22 cellular contexts compared by ENCODE assay signal in genomic region chr3:116864627-116864927, GRCh38.
DNase-seq lines count a peak whose midpoint lies in the region; ATAC-seq and TF ChIP-seq lines count a peak whose summit lies in the region.
"Had no signal": no experiment of that assay in that cellular context is flagged by ENCODE, and none has a peak within 500 bp of the region (broad histone marks: within the 10 kb centered on the region; RNA-seq: fewer than 3 reads in every experiment).

No MANE protein-coding gene starts in this region.

- H3K9me2 ChIP-seq in OCI-LY7 (ENCODE audit: insufficient read depth, low read length) = no peaks in the 10 kb centered on the region

- POLR2A ChIA-PET in OCI-LY7 (lab: Charles Lee) = interaction anchor here (1.1 to 1.8 kb wide), 2 partner anchors 10 to 15 kb away, joined by 3 read pairs; no protein-coding TSS in a partner anchor

- TF ChIP-seq CTCF in OCI-LY7 (conservative IDR thresholded peaks at IDR 0.05; ENCODE audit: low read length) (peak; percentile 2; the same call in 1 of the 2 replicates), esophagus muscularis mucosa (IDR thresholded peaks at IDR 0.05) (no peak), osteoblast (IDR thresholded peaks at IDR 0.05; ENCODE audit: extremely low read depth, low read depth, low read length) (no peak), GM13977 (IDR thresholded peaks at IDR 0.05; ENCODE audit: extremely low read depth, insufficient read depth, missing control alignments) (no peak)

- TF ChIP-seq POLR2A in esophagus muscularis mucosa (IDR thresholded peaks at IDR 0.05; ENCODE audit: low read depth) = no peak

- no peaks in the 10 kb centered on the region for H3K27me3 ChIP-seq in ACC112 (ENCODE audit: insufficient read depth, low read length)
- H3K27me3 ChIP-seq in esophagus muscularis mucosa = peaks cover 0 to 11% (median 2%) of the 10 kb centered on the region in 4 donors
- no peaks in the 10 kb centered on the region for H3K27me3 ChIP-seq in osteoblast (ENCODE audit: insufficient read depth, low read length)
- H3K27me3 ChIP-seq: esophagus squamous epithelium, Peyer's patch had no signal

- H3K36me3 ChIP-seq in ACC112 (ENCODE audit: insufficient read depth, low read length) (no peaks in the 10 kb centered on the region), OCI-LY7 (ENCODE audit: insufficient read depth, low read length) (no peaks in the 10 kb centered on the region), esophagus muscularis mucosa (no peaks in the 10 kb centered on the region), osteoblast (ENCODE audit: insufficient read depth, low read length) (no peaks in the 10 kb centered on the region)
- H3K36me3 ChIP-seq: esophagus squamous epithelium, Peyer's patch had no signal

- ATAC-seq in GM18868 (IDR thresholded peaks at IDR 0.05; ENCODE audit: unreplicated experiment) = no peak
- ATAC-seq: activated CD8-positive, alpha-beta T cell treated with anti-CD3 and anti-CD28 coated beads for 36 hours; left ventricle myocardium superior had no signal

- no peaks in the 10 kb centered on the region for H3K9me3 ChIP-seq in OCI-LY7 (ENCODE audit: low read length)
- H3K9me3 ChIP-seq in esophagus muscularis mucosa = no peaks in the 10 kb centered on the region
- no peaks in the 10 kb centered on the region for H3K9me3 ChIP-seq in osteoblast (ENCODE audit: low read depth, low read length)
- H3K9me3 ChIP-seq: esophagus squamous epithelium, Peyer's patch had no signal

- H3K4me3 ChIP-seq in ACC112 (ENCODE audit: low read depth, low read length) (peak overlapping the region; percentile 90), OCI-LY7 (ENCODE audit: low read depth, low read length, poor library complexity, severe bottlenecking) (no peak overlapping the region), esophagus muscularis mucosa (peak overlapping the region in 3 of 4 donors; percentile 39 to 55 (median 41)), osteoblast (ENCODE audit: insufficient read depth, low read length) (no peak overlapping the region)
- H3K4me3 ChIP-seq: Peyer's patch had no signal

- H3K4me1 ChIP-seq in ACC112 (ENCODE audit: control insufficient read depth, insufficient read depth, low read length, unreplicated experiment) (peaks cover 4% of the 10 kb centered on the region), OCI-LY7 (ENCODE audit: insufficient read depth, low read length, poor library complexity, severe bottlenecking) (no peaks in the 10 kb centered on the region), esophagus muscularis mucosa (peaks cover 0 to 11% (median 4%) of the 10 kb centered on the region in 4 donors), osteoblast (ENCODE audit: insufficient read depth, low read length) (no peaks in the 10 kb centered on the region)
- H3K4me1 ChIP-seq: Peyer's patch had no signal

- CTCF ChIA-PET in OCI-LY7 (lab: Charles Lee; ENCODE audit: unreplicated experiment) = no interaction called here

- H3K79me2 ChIP-seq in ACC112 (ENCODE audit: control insufficient read depth, insufficient read depth, low read length, unreplicated experiment) (no peaks in the 10 kb centered on the region), OCI-LY7 (ENCODE audit: insufficient read depth, low read depth, low read length) (no peaks in the 10 kb centered on the region), osteoblast (ENCODE audit: insufficient read depth, low read length) (no peaks in the 10 kb centered on the region)

- H4K20me1 ChIP-seq in OCI-LY7 (ENCODE audit: insufficient read depth, low read length) (no peaks in the 10 kb centered on the region), osteoblast (ENCODE audit: insufficient read depth, low read length) (no peaks in the 10 kb centered on the region)

- no peak overlapping the region for H3K27ac ChIP-seq in ACC112 (ENCODE audit: low read depth, low read length)
- no peak overlapping the region for H3K27ac ChIP-seq in OCI-LY7 (ENCODE audit: low read depth, low read length, poor library complexity, severe bottlenecking)
- H3K27ac ChIP-seq in esophagus muscularis mucosa (replicated peaks in 1 of 4) = no peak overlapping the region
- H3K27ac ChIP-seq in osteoblast (ENCODE audit: low read depth, low read length) = no peak overlapping the region
- H3K27ac ChIP-seq: esophagus squamous epithelium, KMS-11, Peyer's patch had no signal

- 21% methylated on average over 6 of the region's 6 CpGs for WGBS in esophagus muscularis mucosa

- DNase-seq in OCI-LY7 (ENCODE audit: low spot score) = no peak
- DNase-seq in esophagus muscularis mucosa (ENCODE audit: extremely low spot score) = no peak
- DNase-seq in osteoblast (ENCODE audit: insufficient read length, low spot score, missing footprints) = no peak
- no peak for DNase-seq in GM13977 (ENCODE audit: low spot score)
- no peak for DNase-seq in GM19238 (ENCODE audit: insufficient read length, low spot score)
- DNase-seq in NCI-H1092 treated with DMSO at 0.1 percent for 48 hours (lab: John Stamatoyannopoulos, UW) = no peak
- DNase-seq: activated CD8-positive, alpha-beta T cell treated with anti-CD3 and anti-CD28 coated beads for 36 hours; activated naive CD4-positive, alpha-beta T cell; activated T-cell treated with anti-CD3 and anti-CD28 coated beads, Interleukin-2, amount 50 U/mL, for 1 hour; DMS 273 treated with DMSO at 0.1 percent for 48 hours; effector CD4-positive, alpha-beta T cell; esophagus squamous epithelium; GF-D8; glutamatergic neuron; left ventricle myocardium superior; NCI-H226; Peyer's patch; stimulated activated CD4-positive, alpha-beta T cell treated with anti-CD3 and anti-CD28 coated beads, Interleukin-4, amount 100 ng/mL, for 1 hour; T-helper 9 cell had no signal

- H3K4me2 ChIP-seq in OCI-LY7 (ENCODE audit: low read length) (peak overlapping the region; percentile 5; the same call in 1 of the 2 replicates), osteoblast (ENCODE audit: insufficient read depth, low read length) (peak overlapping the region; percentile 85)
- H3K4me2 ChIP-seq: KMS-11 had no signal

- BruUV-seq in OCI-LY7 (replicated peaks; lab: Mats Ljungman, UMichigan) = no TSS peak

- TF ChIP-seq EP300 in esophagus muscularis mucosa (IDR thresholded peaks at IDR 0.05) = no peak

- intact Hi-C loops in OCI-LY7 (cut with micrococcal nuclease; ENCODE audit: unreplicated experiment) = loop anchor here (10.0 kb wide), 1 partner anchor 150 kb away; no protein-coding TSS in a partner anchor
- intact Hi-C loops in esophagus muscularis mucosa (cut with DNase I) = loop anchor here (5.0 to 10.0 kb wide), 5 partner anchors 92 to 850 kb away; no protein-coding TSS in a partner anchor

- H2AFZ ChIP-seq in ACC112 (ENCODE audit: low read length, unreplicated experiment) = peak overlapping the region; percentile 96
- no peak overlapping the region for H2AFZ ChIP-seq in OCI-LY7 (ENCODE audit: low read length)
- no peak overlapping the region for H2AFZ ChIP-seq in osteoblast (ENCODE audit: low read length)

- in situ Hi-C loops in GM13977 (cut with MboI; ENCODE audit: low pct_unique_long_range_greater_than_20kb, low sequenced_read_pairs, unreplicated experiment) = no loop called here

Comparison
In these comparisons a context has a peak if more than half of its experiments do, and no peak if none do; other contexts are left out.
1. H3K4me3 ChIP-seq: peak in ACC112 (single experiment) and esophagus muscularis mucosa (3 of 4); none in OCI-LY7 (single experiment) and osteoblast (single experiment).